8 cellular contexts compared by ENCODE assay signal in the genomic region with DNA sequence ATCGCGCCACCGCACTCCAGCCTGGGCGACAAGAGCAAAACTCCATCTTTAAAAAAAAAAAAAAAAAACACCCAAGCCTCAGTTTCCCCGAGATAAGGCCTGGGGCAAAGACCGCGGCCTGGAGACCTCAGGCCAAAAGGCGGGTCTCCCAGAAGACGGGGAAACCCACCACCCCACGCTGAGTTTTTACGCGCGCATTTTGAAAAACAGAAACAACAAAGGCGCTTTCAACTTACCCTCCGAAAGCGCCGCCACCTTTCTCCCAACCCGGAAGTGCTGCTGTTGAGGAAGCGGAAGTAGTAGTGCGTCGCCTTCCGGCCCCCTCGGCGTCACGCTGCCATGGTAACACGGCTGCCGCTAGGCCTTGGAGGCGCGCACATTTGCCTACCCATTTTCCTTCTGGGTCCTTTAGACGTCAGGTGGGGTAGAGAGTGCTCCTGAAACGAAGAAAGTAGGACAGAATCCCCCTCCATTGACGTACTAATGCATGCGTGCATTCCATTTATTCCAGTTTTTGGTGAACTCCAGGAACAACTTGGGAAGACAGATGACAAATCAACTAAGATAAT. TPM values are rescaled to one million over a fixed set of nuclear protein-coding genes. Genes with fewer than 3 reads are reported as not detected.
DNase-seq lines count a peak whose midpoint lies in the region; ATAC-seq and TF ChIP-seq lines count a peak whose summit lies in the region.

A gene with protein sequence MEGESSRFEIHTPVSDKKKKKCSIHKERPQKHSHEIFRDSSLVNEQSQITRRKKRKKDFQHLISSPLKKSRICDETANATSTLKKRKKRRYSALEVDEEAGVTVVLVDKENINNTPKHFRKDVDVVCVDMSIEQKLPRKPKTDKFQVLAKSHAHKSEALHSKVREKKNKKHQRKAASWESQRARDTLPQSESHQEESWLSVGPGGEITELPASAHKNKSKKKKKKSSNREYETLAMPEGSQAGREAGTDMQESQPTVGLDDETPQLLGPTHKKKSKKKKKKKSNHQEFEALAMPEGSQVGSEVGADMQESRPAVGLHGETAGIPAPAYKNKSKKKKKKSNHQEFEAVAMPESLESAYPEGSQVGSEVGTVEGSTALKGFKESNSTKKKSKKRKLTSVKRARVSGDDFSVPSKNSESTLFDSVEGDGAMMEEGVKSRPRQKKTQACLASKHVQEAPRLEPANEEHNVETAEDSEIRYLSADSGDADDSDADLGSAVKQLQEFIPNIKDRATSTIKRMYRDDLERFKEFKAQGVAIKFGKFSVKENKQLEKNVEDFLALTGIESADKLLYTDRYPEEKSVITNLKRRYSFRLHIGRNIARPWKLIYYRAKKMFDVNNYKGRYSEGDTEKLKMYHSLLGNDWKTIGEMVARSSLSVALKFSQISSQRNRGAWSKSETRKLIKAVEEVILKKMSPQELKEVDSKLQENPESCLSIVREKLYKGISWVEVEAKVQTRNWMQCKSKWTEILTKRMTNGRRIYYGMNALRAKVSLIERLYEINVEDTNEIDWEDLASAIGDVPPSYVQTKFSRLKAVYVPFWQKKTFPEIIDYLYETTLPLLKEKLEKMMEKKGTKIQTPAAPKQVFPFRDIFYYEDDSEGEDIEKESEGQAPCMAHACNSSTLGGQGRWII (minus strand): TSS at position 287 of the 569 bp plus-strand sequence. CDS start 4,019 bp downstream, outside the sequence.

- H3K36me3 ChIP-seq in HUES6 (ENCODE audit: control insufficient read depth, insufficient read depth, low read length) = peaks cover 19% of the 10 kb centered on the region
- H3K36me3 ChIP-seq in NT2/D1 (ENCODE audit: insufficient read depth, insufficient read length, low read length) = peaks cover 19% of the 10 kb centered on the region
- H3K36me3 ChIP-seq in endodermal cell (ENCODE audit: control insufficient read depth, insufficient read depth, low read length) = peaks cover 25% of the 10 kb centered on the region

- no peak for TF ChIP-seq CTCF in endodermal cell (conservative IDR thresholded peaks at IDR 0.05)

- peak within 1 kb of the TSS; percentile 77 for H3K4me3 ChIP-seq in HUES6 (ENCODE audit: low read depth, low read length)
- H3K4me3 ChIP-seq in NT2/D1 (ENCODE audit: insufficient read length, low read depth) = peak within 1 kb of the TSS; percentile 78
- H3K4me3 ChIP-seq in endodermal cell (ENCODE audit: low read length) = peak within 1 kb of the TSS; percentile 92

- H3K9ac ChIP-seq in HUES6 (ENCODE audit: low read length) = peak within 1 kb of the TSS; percentile 78
- H3K9ac ChIP-seq in NT2/D1 (ENCODE audit: insufficient read length, low read depth) = peak within 1 kb of the TSS; percentile 81
- H3K9ac ChIP-seq in endodermal cell (ENCODE audit: extremely low read depth, low read length, poor library complexity, severe bottlenecking) = peak within 1 kb of the TSS; percentile 77

- no peaks in the 10 kb centered on the region for H3K9me3 Mint-ChIP-seq in endodermal cell

- peaks cover 22% of the 10 kb centered on the region for H3K36me3 Mint-ChIP-seq in endodermal cell (ENCODE audit: low read depth)

- H3K27ac ChIP-seq in HUES6 (ENCODE audit: low read depth, low read length) (no peak within 1 kb of the TSS; the same call in 1 of the 2 replicates), endodermal cell (ENCODE audit: low read depth, low read length) (peak within 1 kb of the TSS; percentile 55)

- H3K4me1 Mint-ChIP-seq in endodermal cell = peaks cover 27% of the 10 kb centered on the region

- DNase-seq in COLO668 (lab: John Stamatoyannopoulos, UW; ENCODE audit: unreplicated experiment) = peak; percentile 91
- DNase-seq in NT2/D1 (ENCODE audit: low read depth, low spot score) = peak; percentile 84
- DNase-seq in activated CD8-positive, alpha-beta memory T cell treated with anti-CD3 and anti-CD28 coated beads for 48 hours (ENCODE audit: low read depth in 2 of 3, low spot score in 2 of 3) = peak; percentile 76 to 82 (median 78)
- peak; percentile 97 for DNase-seq in endodermal cell
- DNase-seq in mesenteric fat pad (ENCODE audit: low spot score) = peak; percentile 96
- DNase-seq in stimulated activated CD8-positive, alpha-beta memory T cell treated with anti-CD3 and anti-CD28 coated beads, Interleukin-12 subunit alpha, Interleukin-12 subunit beta, amount 100 ng/mL, for 4 hours (ENCODE audit: low read depth) = peak; percentile 84

- WGBS in endodermal cell (ENCODE audit: insufficient coverage in 1 of 2, insufficient read length in 1 of 2), 2 experiments = 1 to 6% methylated on average over 9 to 33 of the region's 33 CpGs

- peak within 1 kb of the TSS; percentile 85 for H3K4me3 Mint-ChIP-seq in endodermal cell

- peaks cover 3% of the 10 kb centered on the region for H3K27me3 Mint-ChIP-seq in endodermal cell (ENCODE audit: insufficient read depth)

- ATAC-seq in GM21423 (IDR thresholded peaks at IDR 0.05; ENCODE audit: unreplicated experiment) = peak; percentile 85

- peaks cover 17% of the 10 kb centered on the region for H3K4me1 ChIP-seq in HUES6 (ENCODE audit: control insufficient read depth, insufficient read depth, low read length)
- peaks cover 6% of the 10 kb centered on the region for H3K4me1 ChIP-seq in NT2/D1 (ENCODE audit: insufficient read depth, insufficient read length)
- H3K4me1 ChIP-seq in endodermal cell (ENCODE audit: control insufficient read depth, insufficient read depth, low read length) = peaks cover 4% of the 10 kb centered on the region

- H3K27me3 ChIP-seq in HUES6 (ENCODE audit: control insufficient read depth, insufficient read depth, low read length) = peaks cover 33% of the 10 kb centered on the region
- H3K27me3 ChIP-seq in NT2/D1 (ENCODE audit: insufficient read depth, insufficient read length) = peaks cover 39% of the 10 kb centered on the region
- peaks cover 7% of the 10 kb centered on the region for H3K27me3 ChIP-seq in endodermal cell (ENCODE audit: control insufficient read depth, insufficient read depth, low read length, poor library complexity, severe bottlenecking)

- H3K27ac Mint-ChIP-seq in endodermal cell = peak within 1 kb of the TSS; percentile 87

- no peaks in the 10 kb centered on the region for H3K9me3 ChIP-seq in HUES6 (ENCODE audit: control insufficient read depth, insufficient read depth, low read depth, low read length)
- H3K9me3 ChIP-seq in NT2/D1 (ENCODE audit: insufficient read depth, low read length) = no peaks in the 10 kb centered on the region
- H3K9me3 ChIP-seq in endodermal cell (ENCODE audit: control insufficient read depth, low read length) = no peaks in the 10 kb centered on the region

RNA-seq across cellular contexts. Expression of the gene that starts here (rescaled TPM):
- total RNA-seq in endodermal cell = 10 to 100 TPM; 21.0 to 23.7 TPM
- polyA plus RNA-seq in endodermal cell (2013, experiment 1 of 2) = 17.7 TPM
- 18.2 TPM for polyA plus RNA-seq in endodermal cell (2013, experiment 2 of 2)
- total RNA-seq in mesenteric fat pad = 10.8 TPM
